Comparison of ENCODE assay signal across 18 cellular contexts in genomic region chr11:109140857-109141515, GRCh38.
"Had no signal": no experiment of that assay in that cellular context is flagged by ENCODE, and none has a peak within 500 bp of the region (broad histone marks: within the 10 kb centered on the region; RNA-seq: fewer than 3 reads in every experiment).

No MANE protein-coding gene starts in this region.

- H2AFZ ChIP-seq: neural progenitor cell, parathyroid adenoma had no signal

- H3K27ac ChIP-seq: epithelial cell of prostate, esophagus muscularis mucosa, gastroesophageal sphincter, left ventricle myocardium inferior, lower lobe of right lung, neural progenitor cell, parathyroid adenoma, psoas muscle had no signal

- ATAC-seq: effector memory CD8-positive, alpha-beta T cell; gastroesophageal sphincter; lower lobe of right lung; natural killer cell treated with Interleukin-12 subunit alpha and Interleukin-12 subunit beta and Interleukin-15 and Interleukin-18, amount 100 ng/mL, for 72 hours; psoas muscle had no signal

- H3K27me3 ChIP-seq: esophagus muscularis mucosa, gastroesophageal sphincter, neural progenitor cell had no signal

- H3K4me1 ChIP-seq: esophagus muscularis mucosa, gastroesophageal sphincter, left ventricle myocardium inferior, lower lobe of right lung, parathyroid adenoma, psoas muscle had no signal

- H3K4me3 ChIP-seq: esophagus muscularis mucosa, gastroesophageal sphincter, left ventricle myocardium inferior, lower lobe of right lung, neural progenitor cell, psoas muscle had no signal

- H3K4me2 ChIP-seq: neural progenitor cell had no signal

- DNase-seq: effector memory CD8-positive, alpha-beta T cell; glutamatergic neuron; immature natural killer cell; left ventricle myocardium inferior; lower lobe of right lung; midbrain; occipital lobe; psoas muscle; small intestine; stimulated activated CD4-positive, alpha-beta T cell treated with anti-CD3 and anti-CD28 coated beads, Interleukin-12 subunit alpha, Interleukin-12 subunit beta, amount 100 ng/mL, for 4 hours; stimulated activated naive CD4-positive, alpha-beta T cell treated with Interleukin-2 at 50 U/mL for 16 hours; trophoblast cell had no signal

- H3K9me3 ChIP-seq: esophagus muscularis mucosa, gastroesophageal sphincter, lower lobe of right lung, psoas muscle had no signal

- H3K9ac ChIP-seq: neural progenitor cell, parathyroid adenoma had no signal

- H3K79me2 ChIP-seq: parathyroid adenoma had no signal

- H3K36me3 ChIP-seq: esophagus muscularis mucosa, gastroesophageal sphincter, left ventricle myocardium inferior, lower lobe of right lung, neural progenitor cell had no signal
